Comparison of ENCODE assay signal across 16 cellular contexts in genomic region chr1:184022651-184023050, GRCh38. TPM values are rescaled to one million over a fixed set of nuclear protein-coding genes. Genes with fewer than 3 reads are reported as not detected.
DNase-seq lines count a peak whose midpoint lies in the region; ATAC-seq and TF ChIP-seq lines count a peak whose summit lies in the region.
"Had no signal": no experiment of that assay in that cellular context is flagged by ENCODE, and none has a peak within 500 bp of the region (broad histone marks: within the 10 kb centered on the region; RNA-seq: fewer than 3 reads in every experiment).

No MANE protein-coding gene starts in this region.

- no peaks in the 10 kb centered on the region for H3K4me1 Mint-ChIP-seq in naive thymus-derived CD4-positive, alpha-beta T cell
- H3K4me1 Mint-ChIP-seq: memory B cell; stimulated activated naive B cell treated with anti-CD40 and anti-IgM and Interleukin-4, amounts not matched to agents 10 μg/mL and 1 μg/mL and 100 μg/mL, for 72 hours had no signal

- in situ Hi-C loops in IMR-90 (cut with MboI; ENCODE audit: low sequenced_read_pairs) (no loop called here), gastrocnemius medialis (cut with MboI; ENCODE audit: low sequenced_read_pairs in 4 of 4) (no loop called here)

- no peaks in the 10 kb centered on the region for H3K9me3 ChIP-seq in IMR-90 (ENCODE audit: control insufficient read depth, insufficient read depth, low read length)
- H3K9me3 ChIP-seq in body of pancreas, result no peaks in the 10 kb centered on the region
- no peaks in the 10 kb centered on the region for H3K9me3 ChIP-seq in left ventricle myocardium inferior (replicated peaks)
- H3K9me3 ChIP-seq in gastrocnemius medialis, result no peaks in the 10 kb centered on the region
- no peaks in the 10 kb centered on the region for H3K9me3 ChIP-seq in naive thymus-derived CD4-positive, alpha-beta T cell (ENCODE audit: control insufficient read depth in 2 of 3, low read length in 3 of 3)

- no peak overlapping the region for H4K91ac ChIP-seq in IMR-90 (ENCODE audit: insufficient read depth, low read depth, low read length)

- H4K5ac ChIP-seq in IMR-90 (ENCODE audit: low read depth, low read length), result no peak overlapping the region

- no peaks in the 10 kb centered on the region for H4K20me1 ChIP-seq in IMR-90 (ENCODE audit: insufficient read depth, low read length)

- H2BK20ac ChIP-seq in IMR-90 (ENCODE audit: low read depth, low read length), result no peak overlapping the region

- H2BK15ac ChIP-seq in IMR-90 (ENCODE audit: low read depth, low read length), result no peak overlapping the region

- peaks cover 3 to 50% (median 7%) of the 10 kb centered on the region in 5 donors for H3K27me3 Mint-ChIP-seq in naive thymus-derived CD4-positive, alpha-beta T cell

- H3K9me3 Mint-ChIP-seq in naive thymus-derived CD4-positive, alpha-beta T cell, result no peaks in the 10 kb centered on the region
- H3K9me3 Mint-ChIP-seq: memory B cell; stimulated activated naive B cell treated with anti-CD40 and anti-IgM and Interleukin-4, amounts not matched to agents 10 μg/mL and 1 μg/mL and 100 μg/mL, for 72 hours had no signal

- no CpG with 5 or more reads among the region's 2 CpGs for WGBS in IMR-90 (ENCODE audit: extremely low coverage in 2 of 2, insufficient read length in 1 of 2), 2 experiments
- 20 to 31% methylated on average over 2 of the region's 2 CpGs for WGBS in body of pancreas, 2 donors

- H3K23ac ChIP-seq in IMR-90 (ENCODE audit: low read depth, low read length), result no peak overlapping the region

- CTCF ChIA-PET in IMR-90 (lab: Yijun Ruan, JAX), result interaction anchor here (0.6 kb wide), 1 partner anchor 34 kb away, joined by 3 read pairs; no protein-coding TSS in a partner anchor
- CTCF ChIA-PET in naive thymus-derived CD4-positive, alpha-beta T cell (lab: Charles Lee), result no interaction called here

- DNase-seq in IMR-90, result peak; percentile 48
- peak; percentile 44 to 81 (median 66) for DNase-seq in body of pancreas
- peak; percentile 43 for DNase-seq in left ventricle myocardium inferior
- no peak for DNase-seq in gastrocnemius medialis
- DNase-seq in NCI-H82 treated with DMSO at 0.1 percent for 48 hours (lab: John Stamatoyannopoulos, UW; ENCODE audit: unreplicated experiment), result no peak
- DNase-seq in naive thymus-derived CD4-positive, alpha-beta T cell, result no peak
- DNase-seq: activated naive CD4-positive, alpha-beta T cell; NCI-H146; NCI-H748 treated with DMSO at 0.1 percent for 48 hours; SHP77 treated with DMSO at 0.1 percent for 48 hours; stimulated activated CD4-positive, alpha-beta T cell treated with anti-CD3 and anti-CD28 coated beads, Interleukin-4, amount 100 ng/mL, for 4 hours; stimulated activated naive B cell treated with anti-CD40 and anti-IgM and Interleukin-4, amounts not matched to agents 10 μg/mL and 1 μg/mL and 100 μg/mL, for 72 hours had no signal

- H2BK120ac ChIP-seq in IMR-90 (ENCODE audit: low read depth, low read length), result no peak overlapping the region

- H3K36me3 ChIP-seq in IMR-90 (ENCODE audit: control insufficient read depth, insufficient read depth, low read length), result no peaks in the 10 kb centered on the region
- H3K36me3 ChIP-seq in body of pancreas (replicated peaks in 1 of 2; ENCODE audit: insufficient read depth in 1 of 2, low read depth in 2 of 2), result no peaks in the 10 kb centered on the region
- H3K36me3 ChIP-seq in left ventricle myocardium inferior, result no peaks in the 10 kb centered on the region
- no peaks in the 10 kb centered on the region for H3K36me3 ChIP-seq in gastrocnemius medialis
- no peaks in the 10 kb centered on the region for H3K36me3 ChIP-seq in naive thymus-derived CD4-positive, alpha-beta T cell (ENCODE audit: control insufficient read depth in 2 of 3, insufficient read depth in 3 of 3, low read length in 3 of 3)

- no peak overlapping the region for H3K4ac ChIP-seq in IMR-90 (ENCODE audit: low read depth, low read length)

- H2AK5ac ChIP-seq in IMR-90 (ENCODE audit: low read depth, low read length), result no peak overlapping the region

- peaks cover 0 to 8% of the 10 kb centered on the region in 2 experiments; a peak in 1 of 4 replicates for H3K79me1 ChIP-seq in IMR-90 (ENCODE audit: low read depth in 1 of 2, low read length in 2 of 2)

- no peak overlapping the region for H2BK5ac ChIP-seq in IMR-90 (ENCODE audit: low read depth, low read length, poor library complexity, severe bottlenecking)

- H2AK9ac ChIP-seq in IMR-90 (replicated peaks; ENCODE audit: low read depth, low read length, poor library complexity), result no peak overlapping the region

- ATAC-seq in IMR-90 (ENCODE audit: low read depth), result peak; percentile 13; the same call in 1 of the 2 replicates
- ATAC-seq in body of pancreas, result peak; percentile 75
- no peak for ATAC-seq in gastrocnemius medialis
- ATAC-seq in GM18873 (IDR thresholded peaks at IDR 0.05; ENCODE audit: low FRiP score, unreplicated experiment), result no peak
- no peak for ATAC-seq in naive thymus-derived CD4-positive, alpha-beta T cell
- no peak for ATAC-seq in GM18505 (IDR thresholded peaks at IDR 0.05; ENCODE audit: unreplicated experiment)
- ATAC-seq: stimulated activated naive B cell treated with anti-CD40 and anti-IgM and Interleukin-4, amounts not matched to agents 10 μg/mL and 1 μg/mL and 100 μg/mL, for 72 hours had no signal

- no peak overlapping the region for H3K4me2 ChIP-seq in IMR-90 (ENCODE audit: low read depth, low read length)

- H3K27me3 ChIP-seq in IMR-90 (ENCODE audit: control insufficient read depth, insufficient read depth, low read length) (no peaks in the 10 kb centered on the region), body of pancreas (no peaks in the 10 kb centered on the region), left ventricle myocardium inferior (ENCODE audit: low read depth) (no peaks in the 10 kb centered on the region), gastrocnemius medialis (no peaks in the 10 kb centered on the region)
- peaks cover 0 to 5% of the 10 kb centered on the region in 2 donors for H3K27me3 ChIP-seq in naive thymus-derived CD4-positive, alpha-beta T cell (ENCODE audit: control insufficient read depth in 2 of 2, insufficient read depth in 2 of 2, low read length in 2 of 2)

- no peak overlapping the region for H3K4me3 Mint-ChIP-seq in naive thymus-derived CD4-positive, alpha-beta T cell
- H3K4me3 Mint-ChIP-seq: memory B cell; stimulated activated naive B cell treated with anti-CD40 and anti-IgM and Interleukin-4, amounts not matched to agents 10 μg/mL and 1 μg/mL and 100 μg/mL, for 72 hours had no signal

- H4K8ac ChIP-seq in IMR-90 (ENCODE audit: low read depth in 2 of 2, low read length in 2 of 2), result no peak overlapping the region

- BruUV-seq in IMR-90 (replicated peaks; lab: Mats Ljungman, UMichigan), result no TSS peak

- H3K4me3 ChIP-seq in IMR-90 (ENCODE audit: insufficient read depth, low read depth, low read length) (no peak overlapping the region), body of pancreas (no peak overlapping the region), left ventricle myocardium inferior (no peak overlapping the region), gastrocnemius medialis (no peak overlapping the region)
- H3K4me3 ChIP-seq in naive thymus-derived CD4-positive, alpha-beta T cell (ENCODE audit: low read length), result no peak overlapping the region

- no peak overlapping the region for H3K14ac ChIP-seq in IMR-90 (replicated peaks; ENCODE audit: low read depth, low read length)

- H3K36me3 Mint-ChIP-seq in naive thymus-derived CD4-positive, alpha-beta T cell, result no peaks in the 10 kb centered on the region
- H3K36me3 Mint-ChIP-seq: memory B cell; stimulated activated naive B cell treated with anti-CD40 and anti-IgM and Interleukin-4, amounts not matched to agents 10 μg/mL and 1 μg/mL and 100 μg/mL, for 72 hours had no signal

- H3K27ac ChIP-seq in IMR-90 (ENCODE audit: insufficient read depth, low read length) (no peak overlapping the region), body of pancreas (peak overlapping the region in 2 of 4 donors; percentile 27 to 28), left ventricle myocardium inferior (replicated peaks) (peak overlapping the region; percentile 77), gastrocnemius medialis (peak overlapping the region; percentile 29 to 47 (median 33))
- H3K27ac ChIP-seq in naive thymus-derived CD4-positive, alpha-beta T cell (ENCODE audit: low read depth, low read length), result no peak overlapping the region

- H3K27ac Mint-ChIP-seq in naive thymus-derived CD4-positive, alpha-beta T cell, result no peak overlapping the region
- H3K27ac Mint-ChIP-seq: memory B cell; progenitor cell of endocrine pancreas; stimulated activated naive B cell treated with anti-CD40 and anti-IgM and Interleukin-4, amounts not matched to agents 10 μg/mL and 1 μg/mL and 100 μg/mL, for 72 hours had no signal

- intact Hi-C loops in IMR-90 (cut with micrococcal nuclease), result no loop called here
- intact Hi-C loops in body of pancreas (cut with DNase I), result no loop called here
- intact Hi-C loops in left ventricle myocardium inferior (cut with micrococcal nuclease), result no loop called here
- intact Hi-C loops in gastrocnemius medialis (cut with DNase I; ENCODE audit: low total_unique reads), result no loop called here
- intact Hi-C loops in naive thymus-derived CD4-positive, alpha-beta T cell (cut with micrococcal nuclease), result no loop called here

- H2AFZ ChIP-seq in IMR-90 (replicated peaks; ENCODE audit: low read length, poor library complexity), result no peak overlapping the region

- peaks cover 4% of the 10 kb centered on the region; the same call in 1 of the 2 replicates for H3K9me1 ChIP-seq in IMR-90 (ENCODE audit: insufficient read depth, low read length)

- TF ChIP-seq RAD21 in IMR-90 (IDR thresholded peaks at IDR 0.05; ENCODE audit: low read length), result no peak

- no peak for TF ChIP-seq CTCF in IMR-90 (conservative IDR thresholded peaks at IDR 0.05; ENCODE audit: low read depth, low read length)
- no peak for TF ChIP-seq CTCF in body of pancreas (IDR thresholded peaks at IDR 0.05)
- no peak for TF ChIP-seq CTCF in left ventricle myocardium inferior (IDR thresholded peaks at IDR 0.05; ENCODE audit: borderline replicate concordance)
- no peak for TF ChIP-seq CTCF in gastrocnemius medialis (IDR thresholded peaks at IDR 0.05 in 4 of 5, conservative IDR thresholded peaks at IDR 0.05 in 1 of 5)

- H3K56ac ChIP-seq in IMR-90 (ENCODE audit: extremely low read depth, insufficient read depth, low read length), result no peak overlapping the region

- POLR2A ChIA-PET in IMR-90 (lab: Charles Lee; ENCODE audit: unreplicated experiment), result no interaction called here
- POLR2A ChIA-PET in naive thymus-derived CD4-positive, alpha-beta T cell (lab: Charles Lee), result no interaction called here

- H3K18ac ChIP-seq in IMR-90 (ENCODE audit: low read depth, low read length), result no peak overlapping the region

- dilution Hi-C loops in IMR-90 (cut with HindIII; ENCODE audit: low sequenced_read_pairs, unreplicated experiment), result no loop called here

- no peak overlapping the region for H3K9ac ChIP-seq in IMR-90 (ENCODE audit: low read depth, low read length)

- no peak for TF ChIP-seq POLR2A in IMR-90 (IDR thresholded peaks at IDR 0.05; ENCODE audit: low read depth, low read length)
- TF ChIP-seq POLR2A in body of pancreas (IDR thresholded peaks at IDR 0.05), result no peak
- TF ChIP-seq POLR2A in gastrocnemius medialis (IDR thresholded peaks at IDR 0.05), result no peak
- TF ChIP-seq POLR2A in GM18505 (IDR thresholded peaks at IDR 0.05; ENCODE audit: borderline replicate concordance, extremely low read depth, insufficient read depth, insufficient read length), result no peak

- H3K4me1 ChIP-seq in IMR-90 (ENCODE audit: control insufficient read depth, insufficient read depth, low read length), result peaks cover 12% of the 10 kb centered on the region
- peaks cover 31% of the 10 kb centered on the region for H3K4me1 ChIP-seq in body of pancreas
- peaks cover 46% of the 10 kb centered on the region for H3K4me1 ChIP-seq in left ventricle myocardium inferior
- peaks cover 41 to 44% of the 10 kb centered on the region in 2 donors for H3K4me1 ChIP-seq in gastrocnemius medialis
- no peaks in the 10 kb centered on the region for H3K4me1 ChIP-seq in naive thymus-derived CD4-positive, alpha-beta T cell (ENCODE audit: control insufficient read depth in 2 of 2, insufficient read depth in 2 of 2, low read length in 2 of 2)

RNA-seq across cellular contexts. Expression of gene COLGALT2, which starts 14.9 kb away (rescaled TPM):
- 2.3 and 3.3 TPM in 2 replicates for total RNA-seq in IMR-90 (2012; rRNA removed)
- polyA plus RNA-seq in IMR-90 (2012; rRNA removed), result 4.1 and 4.2 TPM in 2 replicates
- polyA plus RNA-seq in IMR-90 (2012; cell fraction: cytosol; rRNA removed), result 1.9 and 2.2 TPM in 2 replicates
- polyA plus RNA-seq in IMR-90 (2012; cell fraction: nucleus; rRNA removed; ENCODE audit: low replicate concordance), result 7.8 and 14.6 TPM in 2 replicates
- 1 to 10 TPM; 2.3 to 6.9 TPM for total RNA-seq in body of pancreas
- total RNA-seq in left ventricle myocardium inferior, result 4.3 TPM
- 1 to 10 TPM; 2.0 to 3.6 (median 3.2) TPM for total RNA-seq in gastrocnemius medialis
- 1 to 10 TPM in 2 of 5 experiments, under 1 TPM in 3; 0.19 to 2.4 (median 0.30) TPM for total RNA-seq in naive thymus-derived CD4-positive, alpha-beta T cell
- under 1 TPM in 1 of 2 donors, not detected in 1; 0.17 TPM for polyA plus RNA-seq in naive thymus-derived CD4-positive, alpha-beta T cell

RNA-seq across cellular contexts. Expression of gene TSEN15, which starts 28.9 kb away (rescaled TPM):
- 45.0 and 80.3 TPM in 2 replicates for total RNA-seq in IMR-90 (2012; rRNA removed)
- polyA plus RNA-seq in IMR-90 (2012; rRNA removed), result 26.7 and 32.4 TPM in 2 replicates
- 59.8 and 60.1 TPM in 2 replicates for polyA plus RNA-seq in IMR-90 (2012; cell fraction: cytosol; rRNA removed)
- 18.1 and 26.0 TPM in 2 replicates for polyA plus RNA-seq in IMR-90 (2012; cell fraction: nucleus; rRNA removed; ENCODE audit: low replicate concordance)
- total RNA-seq in body of pancreas, result 10 to 100 TPM; 17.1 to 23.1 TPM
- total RNA-seq in left ventricle myocardium inferior, result 29.4 TPM
- 10 to 100 TPM; 22.8 to 69.6 (median 38.6) TPM for total RNA-seq in gastrocnemius medialis
- total RNA-seq in naive thymus-derived CD4-positive, alpha-beta T cell, result 10 to 100 TPM; 12.7 to 48.9 (median 31.1) TPM
- polyA plus RNA-seq in naive thymus-derived CD4-positive, alpha-beta T cell, result 10 to 100 TPM; 31.6 to 52.4 TPM

Comparison
In these comparisons a context has a peak if more than half of its experiments do, and no peak if none do; other contexts are left out.
1. ATAC-seq: peak in IMR-90 (single experiment) and body of pancreas (single experiment); none in gastrocnemius medialis (0 of 2), GM18873 (single experiment), naive thymus-derived CD4-positive, alpha-beta T cell (single experiment) and GM18505 (single experiment).
2. DNase-seq: peak in IMR-90 (single experiment), body of pancreas (4 of 4) and left ventricle myocardium inferior (single experiment); none in gastrocnemius medialis (0 of 2), NCI-H82 treated with DMSO at 0.1 percent for 48 hours (single experiment) and naive thymus-derived CD4-positive, alpha-beta T cell (0 of 9).
3. H3K27ac ChIP-seq: peak in left ventricle myocardium inferior (single experiment) and gastrocnemius medialis (4 of 4); none in IMR-90 (single experiment) and naive thymus-derived CD4-positive, alpha-beta T cell (single experiment).